Comparison of ENCODE assay signal across 22 cellular contexts in the genomic region with DNA sequence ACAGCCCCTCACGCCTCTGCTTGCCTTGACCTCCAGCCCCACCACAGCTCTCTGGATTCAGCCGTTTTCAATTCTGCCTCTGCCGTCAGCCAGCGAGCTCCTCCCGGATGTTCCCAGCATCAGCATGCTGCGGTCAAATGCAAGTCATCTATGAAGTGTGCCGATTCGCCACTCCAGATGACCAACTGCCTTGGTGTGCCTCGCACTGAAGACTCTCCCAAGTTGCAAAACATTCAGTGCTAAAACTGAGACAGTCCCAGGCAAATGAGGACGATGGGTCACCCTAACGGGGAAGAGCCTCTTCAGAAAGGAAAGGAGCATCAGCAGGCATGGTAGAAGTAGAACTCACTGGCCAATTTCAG. TPM values are rescaled to one million over a fixed set of nuclear protein-coding genes. Genes with fewer than 3 reads are reported as not detected.
A peak's percentile ranks its signal among the peaks of the same experiment; 100 is the strongest.
DNase-seq lines count a peak whose midpoint lies in the region; ATAC-seq, FAIRE-seq and TF ChIP-seq lines count a peak whose summit lies in the region.
"Had no signal": no experiment of that assay in that cellular context is flagged by ENCODE, and none has a peak within 500 bp of the region (broad histone marks: within the 10 kb centered on the region; RNA-seq: fewer than 3 reads in every experiment).

No MANE protein-coding gene starts in this region.

- H3K4ac ChIP-seq in neuronal stem cell (ENCODE audit: low read length) = no peak overlapping the region

- H2BK120ac ChIP-seq in neuronal stem cell (ENCODE audit: low read depth, low read length) = no peak overlapping the region

- peak overlapping the region; percentile 32 for H2AFZ ChIP-seq in neuronal stem cell (ENCODE audit: low read length)

- H3K9ac ChIP-seq in neuronal stem cell (ENCODE audit: low read depth, low read length, poor library complexity) = no peak overlapping the region

- H2AK5ac ChIP-seq in neuronal stem cell (ENCODE audit: low read depth, low read length) = no peak overlapping the region

- no peak overlapping the region for H3K27ac ChIP-seq in neuronal stem cell (replicated peaks; ENCODE audit: low read length)
- H3K27ac ChIP-seq: upper lobe of right lung had no signal

- no peak overlapping the region for H2BK15ac ChIP-seq in neuronal stem cell (ENCODE audit: low read length)

- H3K36me3 ChIP-seq in neuronal stem cell (replicated peaks in 1 of 2; ENCODE audit: control insufficient read depth in 2 of 2, insufficient read depth in 2 of 2, low read length in 2 of 2) (no peaks in the 10 kb centered on the region), mucosa of descending colon (ENCODE audit: low read depth) (no peaks in the 10 kb centered on the region)
- H3K36me3 ChIP-seq: left lung, upper lobe of right lung had no signal

- no peak overlapping the region for H4K91ac ChIP-seq in neuronal stem cell (ENCODE audit: low read depth, low read length, poor library complexity)

- H3K4me1 ChIP-seq in neuronal stem cell (ENCODE audit: control insufficient read depth in 2 of 2, insufficient read depth in 1 of 2, low read depth in 1 of 2, low read length in 2 of 2) (peaks cover 0 to 1% of the 10 kb centered on the region in 2 donors), mucosa of descending colon (ENCODE audit: low read depth) (no peaks in the 10 kb centered on the region)

- ATAC-seq in GM19463 (IDR thresholded peaks at IDR 0.05; ENCODE audit: unreplicated experiment) (no peak), esophagus mucosa (no peak), mucosa of descending colon (no peak)
- ATAC-seq: activated CD8-positive, alpha-beta T cell treated with anti-CD3 and anti-CD28 coated beads, Interleukin-2, amount 10 ng/mL, durations not matched to agents 7 days and 5 days; activated T-cell treated with anti-CD3 and anti-CD28 coated beads, Interleukin-2, amount 50 U/mL, for 72 hours; stimulated activated memory B cell treated with anti-CD40 and anti-IgM and Interleukin-4, amounts not matched to agents 10 μg/mL and 1 μg/mL and 100 μg/mL, for 72 hours; T-helper 17 cell; upper lobe of right lung had no signal

- H2BK5ac ChIP-seq in neuronal stem cell (ENCODE audit: low read length) = no peak overlapping the region

- peaks cover 0 to 2% (median 0%) of the 10 kb centered on the region in 3 experiments for H3K27me3 ChIP-seq in neuronal stem cell (ENCODE audit: control insufficient read depth in 3 of 3, insufficient read depth in 3 of 3, low read depth in 1 of 3, low read length in 3 of 3)
- H3K27me3 ChIP-seq: left lung, upper lobe of right lung had no signal

- no peak overlapping the region for H4K8ac ChIP-seq in neuronal stem cell (ENCODE audit: low read depth, low read length)

- no peak for FAIRE-seq in HTR-8/SVneo (lab: Jason Lieb, UNC)
- FAIRE-seq: frontal cortex had no signal

- POLR2A ChIA-PET in AG04449 (lab: Yijun Ruan, JAX) = interaction anchor here (0.8 to 1.5 kb wide), 8 partner anchors 31 to 150 kb away, joined by 3 to 7 read pairs (median 4); partner anchors contain the start of gene ZBTB38

- H3K4me3 ChIP-seq in AG04449 (ENCODE audit: low read depth, low read length) (peak overlapping the region; percentile 23), epithelial cell of esophagus (ENCODE audit: low read length) (no peak overlapping the region), neuronal stem cell (ENCODE audit: low read length in 2 of 2) (no peak overlapping the region), mucosa of descending colon (no peak overlapping the region)
- H3K4me3 ChIP-seq: left lung, upper lobe of right lung had no signal

- no peak overlapping the region for H3K18ac ChIP-seq in neuronal stem cell (ENCODE audit: low read length)

- TF ChIP-seq CTCF in AG04449 (IDR thresholded peaks at IDR 0.05; ENCODE audit: insufficient read depth, low read length, missing control alignments) (no peak), epithelial cell of esophagus (IDR thresholded peaks at IDR 0.05; ENCODE audit: insufficient read depth, low read depth, low read length, missing control alignments) (no peak), mucosa of descending colon (IDR thresholded peaks at IDR 0.05) (no peak)

- H3K9me3 ChIP-seq in neuronal stem cell (replicated peaks in 1 of 2; ENCODE audit: control insufficient read depth in 2 of 2, insufficient read depth in 1 of 2, low read depth in 1 of 2, low read length in 2 of 2) (no peaks in the 10 kb centered on the region), mucosa of descending colon (no peaks in the 10 kb centered on the region)
- H3K9me3 ChIP-seq: left lung, upper lobe of right lung had no signal

- DNase-seq in AG04449 (ENCODE audit: low read depth, low spot score) (peak; percentile 91), GM04504 (ENCODE audit: low read depth) (peak; percentile 92), epithelial cell of esophagus (ENCODE audit: low read depth) (peak; percentile 23), neuronal stem cell (ENCODE audit: low spot score) (no peak), HTR-8/SVneo (ENCODE audit: insufficient read length, low spot score) (no peak), mucosa of descending colon (no peak)
- DNase-seq: ACHN; activated B cell treated with CpG ODN at 0.5 μM for 24 hours; activated CD8-positive, alpha-beta T cell treated with anti-CD3 and anti-CD28 coated beads, Interleukin-2, amount 10 ng/mL, durations not matched to agents 7 days and 5 days; activated T-cell treated with anti-CD3 and anti-CD28 coated beads, Interleukin-2, amount 50 U/mL, for 72 hours; caudate nucleus; effector memory CD4-positive, alpha-beta T cell; left lung; NCI-H187 treated with DMSO at 0.1 percent for 48 hours; NCI-H446; stimulated activated CD4-positive, alpha-beta T cell treated with anti-CD3 and anti-CD28 coated beads, Interleukin-12 subunit alpha, Interleukin-12 subunit beta, amount 100 ng/mL, for 4 hours; T-helper 17 cell; upper lobe of right lung had no signal

- no peak overlapping the region for H2BK12ac ChIP-seq in neuronal stem cell (ENCODE audit: low read length)

- no peak overlapping the region for H3K14ac ChIP-seq in neuronal stem cell (ENCODE audit: low read length)

- CTCF ChIA-PET in AG04449 (lab: Yijun Ruan, JAX) = interaction anchor here (0.7 to 12.6 kb wide), 14 partner anchors 9 to 224 kb away, joined by 3 to 624 read pairs (median 20); partner anchors contain the start of gene PXYLP1

- no peaks in the 10 kb centered on the region for H3K79me1 ChIP-seq in neuronal stem cell (ENCODE audit: low read depth, low read length)

- WGBS in neuronal stem cell (ENCODE audit: extremely low coverage in 2 of 2, insufficient read length in 2 of 2, insufficient replicate concordance in 1 of 2), 2 donors = no CpG with 5 or more reads among the region's 11 CpGs

- H3K4me2 ChIP-seq in neuronal stem cell (ENCODE audit: insufficient read depth, low read length, poor library complexity, severe bottlenecking) = no peak overlapping the region

- no peak overlapping the region for H3K23ac ChIP-seq in neuronal stem cell (ENCODE audit: low read depth, low read length, poor library complexity)

- intact Hi-C loops in mucosa of descending colon (cut with DNase I, micrococcal nuclease) = loop anchor here in 1 of 2 donors (5.0 kb wide), 1 partner anchor 106 kb away; no protein-coding TSS in a partner anchor

RNA-seq across cellular contexts. Expression of gene RASA2, which starts 30.5 kb away (rescaled TPM):
- polyA plus RNA-seq in neuronal stem cell (2013, experiment 1 of 2) = 13.3 TPM
- polyA plus RNA-seq in neuronal stem cell (2013, experiment 2 of 2) = 14.7 TPM
- total RNA-seq in esophagus mucosa (10.0 TPM), mucosa of descending colon (10 to 100 TPM; 15.5 to 22.5 (median 21.7) TPM)

Comparison
In these comparisons a context has a peak if more than half of its experiments do, and no peak if none do; other contexts are left out.
1. DNase-seq: peak in AG04449 (single experiment), GM04504 (single experiment) and epithelial cell of esophagus (single experiment); none in neuronal stem cell (single experiment), HTR-8/SVneo (single experiment) and mucosa of descending colon (0 of 3).